Comparison of ENCODE assay signal across 6 cellular contexts in the genomic region with DNA sequence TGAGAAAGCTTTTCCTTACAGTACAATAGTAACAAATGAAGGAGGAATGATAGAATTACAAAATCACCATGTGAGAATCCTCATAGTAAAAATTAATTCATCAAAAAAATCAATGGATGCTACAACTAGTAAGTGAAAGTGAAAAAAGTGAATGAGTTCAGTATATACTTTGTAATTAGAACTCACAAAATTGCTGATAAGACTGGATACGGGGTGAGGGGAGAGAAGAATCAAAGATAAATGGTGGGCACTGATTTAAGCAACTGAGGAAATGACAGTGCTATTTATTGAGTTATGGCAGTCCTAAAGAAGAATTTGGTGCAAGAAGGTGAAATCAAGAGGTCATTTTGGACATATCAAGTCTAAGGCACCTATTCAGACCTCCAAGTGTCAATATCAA.
"Had no signal": no experiment of that assay in that cellular context is flagged by ENCODE, and none has a peak within 500 bp of the region (broad histone marks: within the 10 kb centered on the region; RNA-seq: fewer than 3 reads in every experiment).

No MANE protein-coding gene starts in this region.

- H3K27ac ChIP-seq: HL-60 had no signal

- H3K27ac Mint-ChIP-seq: GM23338, H9, HFFc6 had no signal

- H2AFZ ChIP-seq: GM23338 had no signal

- H3K4me3 ChIP-seq: GM23338 had no signal

- ATAC-seq: GM23338 had no signal

- H3K4me3 Mint-ChIP-seq: GM23338, H9, HFFc6 had no signal

- DNase-seq: H9, HCEC 1CT, HFFc6, IMR-90 had no signal

- H3K4me2 ChIP-seq: GM23338 had no signal

- H3K9me3 Mint-ChIP-seq: GM23338, H9, HFFc6 had no signal
